In genomic region chr4:26860922-26861433, GRCh38 we compare ENCODE assay signal across 8 cellular contexts. TPM values are rescaled to one million over a fixed set of nuclear protein-coding genes. Genes with fewer than 3 reads are reported as not detected.
DNase-seq lines count a peak whose midpoint lies in the region; ATAC-seq and TF ChIP-seq lines count a peak whose summit lies in the region.

No MANE protein-coding gene starts in this region.

- H3K4me2 ChIP-seq in SK-N-SH = peak overlapping the region; percentile 86

- peak overlapping the region; percentile 78; the same call in 1 of the 2 replicates for H2AFZ ChIP-seq in SK-N-SH (ENCODE audit: low read depth)

- H3K9me3 ChIP-seq in SK-N-SH (no peaks in the 10 kb centered on the region), left ventricle myocardium inferior (replicated peaks) (no peaks in the 10 kb centered on the region)

- H3K27me3 ChIP-seq in SK-N-SH (ENCODE audit: insufficient read depth) (no peaks in the 10 kb centered on the region), left ventricle myocardium inferior (ENCODE audit: low read depth) (no peaks in the 10 kb centered on the region)

- TF ChIP-seq CTCF in C4-2B (conservative IDR thresholded peaks at IDR 0.05) (no peak), SK-N-SH (IDR thresholded peaks at IDR 0.05) (no peak), left ventricle myocardium inferior (IDR thresholded peaks at IDR 0.05; ENCODE audit: borderline replicate concordance) (no peak)

- intact Hi-C loops in left ventricle myocardium inferior (cut with micrococcal nuclease) = loop anchor here (10.0 kb wide), 2 partner anchors 54 to 144 kb away; no protein-coding TSS in a partner anchor

- WGBS in SK-N-SH (ENCODE audit: low lambda C conversion rate) = 3% methylated on average over 11 of the region's 70 CpGs

- no peaks in the 10 kb centered on the region for H3K36me3 ChIP-seq in SK-N-SH (replicated peaks in 1 of 2; ENCODE audit: control insufficient read depth in 1 of 2, insufficient read depth in 2 of 2, low read length in 1 of 2)
- H3K36me3 ChIP-seq in left ventricle myocardium inferior = no peaks in the 10 kb centered on the region

- TF ChIP-seq EP300 in SK-N-SH (IDR thresholded peaks at IDR 0.05; ENCODE audit: borderline replicate concordance in 1 of 2, low read depth in 1 of 2, low read length in 1 of 2) = no peak

- H3K4me3 ChIP-seq in SK-N-SH (ENCODE audit: low read depth in 2 of 2, low read length in 1 of 2) = peak overlapping the region; percentile 84 to 87
- peak overlapping the region; percentile 90 for H3K4me3 ChIP-seq in left ventricle myocardium inferior

- H3K27ac ChIP-seq in C4-2B (peak overlapping the region; percentile 72), SK-N-SH (ENCODE audit: low read depth in 2 of 2, low read length in 1 of 2) (peak overlapping the region; percentile 70 to 90), left ventricle myocardium inferior (replicated peaks) (peak overlapping the region; percentile 97)

- POLR2A ChIA-PET in SK-N-SH (lab: Yijun Ruan, JAX) = interaction anchor here (0.7 to 1.2 kb wide), 2 partner anchors 34 to 57 kb away, joined by 3 to 4 read pairs; no protein-coding TSS in a partner anchor

- H3K9ac ChIP-seq in SK-N-SH = peak overlapping the region; percentile 60

- no peak for TF ChIP-seq RAD21 in SK-N-SH (IDR thresholded peaks at IDR 0.05; ENCODE audit: low read length)

- peaks cover 13 to 20% of the 10 kb centered on the region in 2 experiments; a peak in 3 of 4 replicates for H3K4me1 ChIP-seq in SK-N-SH (ENCODE audit: control insufficient read depth in 1 of 2, insufficient read depth in 2 of 2, low read depth in 1 of 2, low read length in 1 of 2)
- peaks cover 83% of the 10 kb centered on the region for H3K4me1 ChIP-seq in left ventricle myocardium inferior

- ATAC-seq in GM19395 (IDR thresholded peaks at IDR 0.05; ENCODE audit: unreplicated experiment) (peak; percentile 28), HG03439 (IDR thresholded peaks at IDR 0.05; ENCODE audit: unreplicated experiment) (peak; percentile 26)

- H3K79me2 ChIP-seq in SK-N-SH (ENCODE audit: insufficient read depth) = peaks cover 38% of the 10 kb centered on the region

- no peaks in the 10 kb centered on the region for H3K9me2 ChIP-seq in SK-N-SH

- CTCF ChIA-PET in SK-N-SH (lab: Yijun Ruan, JAX) = interaction anchor here (0.6 to 2.2 kb wide), 8 partner anchors 8 to 883 kb away, joined by 3 to 7 read pairs (median 4); no protein-coding TSS in a partner anchor

- DNase-seq in SK-N-SH = peak; percentile 68
- DNase-seq in activated naive CD8-positive, alpha-beta T cell treated with anti-CD3 and anti-CD28 coated beads, Interleukin-2, amount 50 U/mL, for 16 hours (ENCODE audit: low read depth, low spot score) = peak; percentile 4
- peak; percentile 55 for DNase-seq in left ventricle myocardium inferior
- DNase-seq in putamen (ENCODE audit: low spot score) = peak; percentile 53
- no peak for DNase-seq in pons (ENCODE audit: low spot score)

- H4K20me1 ChIP-seq in SK-N-SH (ENCODE audit: insufficient read depth) = peaks cover 5% of the 10 kb centered on the region; the same call in 1 of the 2 replicates

- peaks cover 14% of the 10 kb centered on the region for H3F3A ChIP-seq in SK-N-SH (replicated peaks; ENCODE audit: insufficient read depth)

TF ChIP-seq in SK-N-SH, 30 proteins besides CTCF, POLR2A, EP300 and RAD21:
- TF ChIP-seq GABPA (IDR thresholded peaks at IDR 0.05; ENCODE audit: low read depth) (0 out of 2 replicates have a peak, but pooled peaks have one; percentile 0), SMC3 (IDR thresholded peaks at IDR 0.05; ENCODE audit: low read depth, low read length) (no peak), POLR2AphosphoS5 (IDR thresholded peaks at IDR 0.05; ENCODE audit: low read depth, low read length) (no peak), FOSL2 (IDR thresholded peaks at IDR 0.05; ENCODE audit: borderline replicate concordance, low read depth) (no peak), MAX (IDR thresholded peaks at IDR 0.05; ENCODE audit: low read depth) (no peak), PBX3 (IDR thresholded peaks at IDR 0.05) (no peak)
- TF ChIP-seq, protein P1, sequence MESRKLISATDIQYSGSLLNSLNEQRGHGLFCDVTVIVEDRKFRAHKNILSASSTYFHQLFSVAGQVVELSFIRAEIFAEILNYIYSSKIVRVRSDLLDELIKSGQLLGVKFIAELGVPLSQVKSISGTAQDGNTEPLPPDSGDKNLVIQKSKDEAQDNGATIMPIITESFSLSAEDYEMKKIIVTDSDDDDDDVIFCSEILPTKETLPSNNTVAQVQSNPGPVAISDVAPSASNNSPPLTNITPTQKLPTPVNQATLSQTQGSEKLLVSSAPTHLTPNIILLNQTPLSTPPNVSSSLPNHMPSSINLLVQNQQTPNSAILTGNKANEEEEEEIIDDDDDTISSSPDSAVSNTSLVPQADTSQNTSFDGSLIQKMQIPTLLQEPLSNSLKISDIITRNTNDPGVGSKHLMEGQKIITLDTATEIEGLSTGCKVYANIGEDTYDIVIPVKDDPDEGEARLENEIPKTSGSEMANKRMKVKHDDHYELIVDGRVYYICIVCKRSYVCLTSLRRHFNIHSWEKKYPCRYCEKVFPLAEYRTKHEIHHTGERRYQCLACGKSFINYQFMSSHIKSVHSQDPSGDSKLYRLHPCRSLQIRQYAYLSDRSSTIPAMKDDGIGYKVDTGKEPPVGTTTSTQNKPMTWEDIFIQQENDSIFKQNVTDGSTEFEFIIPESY (IDR thresholded peaks at IDR 0.05; ENCODE audit: borderline replicate concordance, low read depth) = no peak
- TF ChIP-seq, protein P2, sequence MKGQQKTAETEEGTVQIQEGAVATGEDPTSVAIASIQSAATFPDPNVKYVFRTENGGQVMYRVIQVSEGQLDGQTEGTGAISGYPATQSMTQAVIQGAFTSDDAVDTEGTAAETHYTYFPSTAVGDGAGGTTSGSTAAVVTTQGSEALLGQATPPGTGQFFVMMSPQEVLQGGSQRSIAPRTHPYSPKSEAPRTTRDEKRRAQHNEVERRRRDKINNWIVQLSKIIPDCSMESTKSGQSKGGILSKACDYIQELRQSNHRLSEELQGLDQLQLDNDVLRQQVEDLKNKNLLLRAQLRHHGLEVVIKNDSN (IDR thresholded peaks at IDR 0.05; ENCODE audit: borderline replicate concordance, low read depth) = no peak

RNA-seq across cellular contexts. Expression of gene STIM2, which starts 0.3 kb away (rescaled TPM):
- 14.7 and 18.9 TPM in 2 replicates for polyA plus RNA-seq in SK-N-SH (2012; rRNA removed)
- 7.5 and 8.2 TPM in 2 replicates for polyA plus RNA-seq in SK-N-SH (2012; cell fraction: cytosol; rRNA removed)
- 26.0 and 48.9 TPM in 2 replicates for polyA plus RNA-seq in SK-N-SH (2012; cell fraction: nucleus; rRNA removed)
- 12.2 TPM for total RNA-seq in left ventricle myocardium inferior
